ENCODE assay signal across 8 cellular contexts in genomic region chr21:46098303-46099141, GRCh38. TPM values are rescaled to one million over a fixed set of nuclear protein-coding genes. Genes with fewer than 3 reads are reported as not detected.
A peak's percentile ranks its signal among the peaks of the same experiment; 100 is the strongest.
DNase-seq lines count a peak whose midpoint lies in the region; ATAC-seq, FAIRE-seq and TF ChIP-seq lines count a peak whose summit lies in the region.

No MANE protein-coding gene starts in this region.

- DNase-seq in GM19239 (ENCODE audit: insufficient read length, low spot score), result peak; percentile 1
- no peak for DNase-seq in activated T-helper 1 cell treated with anti-CD3 and anti-CD28 coated beads, Interleukin-12 subunit alpha, Interleukin-12 subunit beta, Interleukin-2, Interleukin-4 antibody, amounts not matched to agents 30 ng/mL and 10 ng/mL and 1 ng/mL, durations not matched to agents 14 hours and 24 hours and 36 hours (ENCODE audit: low spot score)
- peak; percentile 37 for DNase-seq in hepatocyte (ENCODE audit: low spot score)
- DNase-seq in Kasumi-1 (lab: John Stamatoyannopoulos, UW), result no peak
- DNase-seq in COLO668 (lab: John Stamatoyannopoulos, UW; ENCODE audit: unreplicated experiment), result no peak

- H3K79me2 ChIP-seq in hepatocyte, result peaks cover 53% of the 10 kb centered on the region

- peaks cover 14% of the 10 kb centered on the region for H3K9me3 Mint-ChIP-seq in activated T-helper 1 cell treated with anti-CD3 and anti-CD28 coated beads, Interleukin-12 subunit alpha, Interleukin-12 subunit beta, Interleukin-2, Interleukin-4 antibody, amounts not matched to agents 30 ng/mL and 10 ng/mL and 1 ng/mL, durations not matched to agents 14 hours and 24 hours and 36 hours

- peak overlapping the region; percentile 59 for H3K4me3 Mint-ChIP-seq in activated T-helper 1 cell treated with anti-CD3 and anti-CD28 coated beads, Interleukin-12 subunit alpha, Interleukin-12 subunit beta, Interleukin-2, Interleukin-4 antibody, amounts not matched to agents 30 ng/mL and 10 ng/mL and 1 ng/mL, durations not matched to agents 14 hours and 24 hours and 36 hours

- peaks cover 23% of the 10 kb centered on the region for H4K20me1 ChIP-seq in hepatocyte (ENCODE audit: insufficient read depth, poor library complexity, severe bottlenecking)

- H3K36me3 ChIP-seq in hepatocyte (replicated peaks; ENCODE audit: insufficient read depth, low read depth), result peaks cover 5% of the 10 kb centered on the region
- H3K36me3 ChIP-seq in skeletal muscle tissue (ENCODE audit: control insufficient read depth in 3 of 3, insufficient read depth in 3 of 3, low read length in 3 of 3), result no peaks in the 10 kb centered on the region

- H3K9me3 ChIP-seq in hepatocyte (ENCODE audit: low read depth) (peaks cover 14% of the 10 kb centered on the region), skeletal muscle tissue (ENCODE audit: control insufficient read depth in 3 of 3, low read length in 3 of 3) (peaks cover 0 to 6% (median 0%) of the 10 kb centered on the region in 3 donors)

- H3K36me3 Mint-ChIP-seq in activated T-helper 1 cell treated with anti-CD3 and anti-CD28 coated beads, Interleukin-12 subunit alpha, Interleukin-12 subunit beta, Interleukin-2, Interleukin-4 antibody, amounts not matched to agents 30 ng/mL and 10 ng/mL and 1 ng/mL, durations not matched to agents 14 hours and 24 hours and 36 hours (ENCODE audit: low read depth), result peaks cover 2% of the 10 kb centered on the region

- no peaks in the 10 kb centered on the region for H3K4me1 Mint-ChIP-seq in activated T-helper 1 cell treated with anti-CD3 and anti-CD28 coated beads, Interleukin-12 subunit alpha, Interleukin-12 subunit beta, Interleukin-2, Interleukin-4 antibody, amounts not matched to agents 30 ng/mL and 10 ng/mL and 1 ng/mL, durations not matched to agents 14 hours and 24 hours and 36 hours (ENCODE audit: low read depth)

- H3K27ac ChIP-seq in hepatocyte, result peak overlapping the region; percentile 87
- peak overlapping the region; percentile 75 for H3K27ac ChIP-seq in skeletal muscle tissue (ENCODE audit: low read depth, low read length)

- 3% methylated on average over 23 of the region's 94 CpGs for WGBS in hepatocyte (ENCODE audit: low lambda C conversion rate, missing lambda C conversion rate)

- no peak for TF ChIP-seq CTCF in hepatocyte (IDR thresholded peaks at IDR 0.05; ENCODE audit: poor library complexity)

- H3K4me1 ChIP-seq in hepatocyte (ENCODE audit: insufficient read depth) (peaks cover 6% of the 10 kb centered on the region), skeletal muscle tissue (ENCODE audit: control insufficient read depth in 3 of 3, insufficient read depth in 3 of 3, low read length in 3 of 3) (peaks cover 0 to 6% (median under 1%) of the 10 kb centered on the region in 3 donors)

- H2AFZ ChIP-seq in hepatocyte, result peak overlapping the region; percentile 74

- peak overlapping the region; percentile 95 for H3K4me2 ChIP-seq in hepatocyte

- H3K27ac Mint-ChIP-seq in activated T-helper 1 cell treated with anti-CD3 and anti-CD28 coated beads, Interleukin-12 subunit alpha, Interleukin-12 subunit beta, Interleukin-2, Interleukin-4 antibody, amounts not matched to agents 30 ng/mL and 10 ng/mL and 1 ng/mL, durations not matched to agents 14 hours and 24 hours and 36 hours, result no peak overlapping the region

- peak overlapping the region; percentile 43 to 72 (median 56) for H3K9ac ChIP-seq in skeletal muscle tissue (ENCODE audit: low read depth in 1 of 3, low read length in 3 of 3)

- H3K4me3 ChIP-seq in hepatocyte (peak overlapping the region; percentile 92), skeletal muscle tissue (ENCODE audit: low read length in 3 of 3) (peak overlapping the region; percentile 49 to 63 (median 56))

- H3K27me3 Mint-ChIP-seq in activated T-helper 1 cell treated with anti-CD3 and anti-CD28 coated beads, Interleukin-12 subunit alpha, Interleukin-12 subunit beta, Interleukin-2, Interleukin-4 antibody, amounts not matched to agents 30 ng/mL and 10 ng/mL and 1 ng/mL, durations not matched to agents 14 hours and 24 hours and 36 hours (ENCODE audit: insufficient read depth), result peaks cover 36% of the 10 kb centered on the region

- intact Hi-C loops in activated T-helper 1 cell treated with anti-CD3 and anti-CD28 coated beads, Interleukin-12 subunit alpha, Interleukin-12 subunit beta, Interleukin-2, Interleukin-4 antibody, amounts not matched to agents 30 ng/mL and 10 ng/mL and 1 ng/mL, durations not matched to agents 14 hours and 24 hours and 36 hours (cut with micrococcal nuclease), result loop anchor here (5.0 kb wide), 1 partner anchor 126 kb away; no protein-coding TSS in a partner anchor

- H3K27me3 ChIP-seq in hepatocyte (peaks cover 23% of the 10 kb centered on the region), skeletal muscle tissue (ENCODE audit: control insufficient read depth in 3 of 3, insufficient read depth in 3 of 3, low read length in 3 of 3) (peaks cover 11 to 23% (median 20%) of the 10 kb centered on the region in 3 donors)

- no peaks in the 10 kb centered on the region for H3K9me2 ChIP-seq in hepatocyte (replicated peaks; ENCODE audit: insufficient read depth)

- FAIRE-seq in GM19239 (lab: Jason Lieb, UNC), result no peak

- ATAC-seq in HG03521 (IDR thresholded peaks at IDR 0.05; ENCODE audit: unreplicated experiment) (no peak), GM18858 (IDR thresholded peaks at IDR 0.05; ENCODE audit: unreplicated experiment) (no peak)

RNA-seq across cellular contexts. Expression of gene COL6A2, which starts 0.6 kb away (rescaled TPM):
- total RNA-seq in activated T-helper 1 cell treated with anti-CD3 and anti-CD28 coated beads, Interleukin-12 subunit alpha, Interleukin-12 subunit beta, Interleukin-2, Interleukin-4 antibody, amounts not matched to agents 30 ng/mL and 10 ng/mL and 1 ng/mL, durations not matched to agents 14 hours and 24 hours and 36 hours, result 1.4 and 2.1 TPM in 2 replicates
- total RNA-seq in hepatocyte (389 and 509 TPM in 2 replicates), skeletal muscle tissue (459 TPM)
- polyA plus RNA-seq in hepatocyte, result 832 and 940 TPM in 2 replicates

RNA-seq across cellular contexts. Expression of gene FTCD, which starts 56.9 kb away (rescaled TPM):
- total RNA-seq in activated T-helper 1 cell treated with anti-CD3 and anti-CD28 coated beads, Interleukin-12 subunit alpha, Interleukin-12 subunit beta, Interleukin-2, Interleukin-4 antibody, amounts not matched to agents 30 ng/mL and 10 ng/mL and 1 ng/mL, durations not matched to agents 14 hours and 24 hours and 36 hours, result 0.56 and 0.62 TPM in 2 replicates
- total RNA-seq in hepatocyte, result 25.8 and 27.5 TPM in 2 replicates
- polyA plus RNA-seq in hepatocyte, result 60.9 and 76.8 TPM in 2 replicates
- total RNA-seq in skeletal muscle tissue, result 0.52 TPM

Comparison
In these comparisons a context has a peak if more than half of its experiments do, and no peak if none do; other contexts are left out.
1. DNase-seq: peak in GM19239 (single experiment) and hepatocyte (single experiment); none in activated T-helper 1 cell treated with anti-CD3 and anti-CD28 coated beads, Interleukin-12 subunit alpha, Interleukin-12 subunit beta, Interleukin-2, Interleukin-4 antibody, amounts not matched to agents 30 ng/mL and 10 ng/mL and 1 ng/mL, durations not matched to agents 14 hours and 24 hours and 36 hours (single experiment), Kasumi-1 (0 of 2) and COLO668 (single experiment).
2. RNA of gene COL6A2, which starts 0.6 kb away (total RNA-seq): 389 to 509 TPM in hepatocyte and 459 TPM in skeletal muscle tissue (single experiment); 1.4 to 2.1 TPM in activated T-helper 1 cell treated with anti-CD3 and anti-CD28 coated beads, Interleukin-12 subunit alpha, Interleukin-12 subunit beta, Interleukin-2, Interleukin-4 antibody, amounts not matched to agents 30 ng/mL and 10 ng/mL and 1 ng/mL, durations not matched to agents 14 hours and 24 hours and 36 hours; every median in the first group is over 100 times any median in the second.
3. RNA of gene FTCD, which starts 56.9 kb away (total RNA-seq): 25.8 to 27.5 TPM in hepatocyte; 0.56 to 0.62 TPM in activated T-helper 1 cell treated with anti-CD3 and anti-CD28 coated beads, Interleukin-12 subunit alpha, Interleukin-12 subunit beta, Interleukin-2, Interleukin-4 antibody, amounts not matched to agents 30 ng/mL and 10 ng/mL and 1 ng/mL, durations not matched to agents 14 hours and 24 hours and 36 hours and 0.52 TPM in skeletal muscle tissue (single experiment); every median in the first group is over 10 times any median in the second.